ENCODE assay signal across 13 cellular contexts in genomic region chr6:49252901-49253300, GRCh38.
DNase-seq lines count a peak whose midpoint lies in the region; FAIRE-seq and TF ChIP-seq lines count a peak whose summit lies in the region.
"Had no signal": no experiment of that assay in that cellular context is flagged by ENCODE, and none has a peak within 500 bp of the region (broad histone marks: within the 10 kb centered on the region; RNA-seq: fewer than 3 reads in every experiment).

No MANE protein-coding gene starts in this region.

- H3K9ac ChIP-seq in keratinocyte (ENCODE audit: control insufficient read depth, extremely low read depth, insufficient read depth, low read length): no peak overlapping the region

- TF ChIP-seq CTCF in epithelial cell of esophagus (IDR thresholded peaks at IDR 0.05; ENCODE audit: insufficient read depth, low read depth, low read length, missing control alignments) (no peak), keratinocyte (optimal IDR thresholded peaks at IDR 0.05 in 1 of 3, IDR thresholded peaks at IDR 0.05 in 1 of 3, conservative IDR thresholded peaks at IDR 0.05 in 1 of 3; ENCODE audit: extremely low read depth in 1 of 3, insufficient read depth in 2 of 3, low read length in 3 of 3) (no peak)

- peak; percentile 32 for DNase-seq in DMS153 (lab: John Stamatoyannopoulos, UW)
- no peak for DNase-seq in DMS153 treated with DMSO at 0.1 percent for 48 hours (lab: John Stamatoyannopoulos, UW; ENCODE audit: unreplicated experiment)
- DNase-seq in NCI-H69 (lab: John Stamatoyannopoulos, UW): peak; percentile 31
- peak; percentile 72 for DNase-seq in epithelial cell of esophagus (ENCODE audit: low read depth)
- DNase-seq in keratinocyte (ENCODE audit: low read depth, low spot score): peak; percentile 5
- DNase-seq in H7: no peak
- no peak for DNase-seq in amniotic stem cell (lab: John Stamatoyannopoulos, UW)
- DNase-seq in NCI-H524 (lab: John Stamatoyannopoulos, UW): no peak
- DNase-seq: Caco-2; CD8-positive, alpha-beta memory T cell had no signal

- H4K20me1 ChIP-seq in keratinocyte (ENCODE audit: control insufficient read depth, extremely low read depth, insufficient read depth, low read length): no peaks in the 10 kb centered on the region

- H3K4me2 ChIP-seq in keratinocyte (ENCODE audit: control insufficient read depth, extremely low read depth, insufficient read depth, low read depth, low read length): peak overlapping the region; percentile 16

- H3K4me3 ChIP-seq in epithelial cell of esophagus (ENCODE audit: low read length) (no peak overlapping the region), keratinocyte (ENCODE audit: control insufficient read depth in 2 of 3, extremely low read depth in 1 of 3, insufficient read depth in 2 of 3, low read depth in 1 of 3, low read length in 3 of 3) (no peak overlapping the region), H7 (ENCODE audit: insufficient read depth, low read depth, low read length) (no peak overlapping the region)
- H3K4me3 ChIP-seq: GM12878 had no signal

- H3K27ac ChIP-seq in keratinocyte (ENCODE audit: control insufficient read depth, insufficient read depth, low read length): no peak overlapping the region
- H3K27ac ChIP-seq: 22Rv1 had no signal

- FAIRE-seq in keratinocyte (lab: Jason Lieb, UNC): peak; percentile 79
- FAIRE-seq: GM12878, GM18507 had no signal

- dilution Hi-C loops in keratinocyte (cut with MboI; ENCODE audit: extremely low pct_ligation_motif_present, low sequenced_read_pairs): no loop called here

- peaks cover 6% of the 10 kb centered on the region for H3K4me1 ChIP-seq in keratinocyte (ENCODE audit: control insufficient read depth, extremely low read depth, insufficient read depth, low read length)
- H3K4me1 ChIP-seq: Caco-2 had no signal

- H3K27me3 ChIP-seq in keratinocyte (ENCODE audit: control insufficient read depth, extremely low read depth, insufficient read depth, low read length) (no peaks in the 10 kb centered on the region), H7 (ENCODE audit: control insufficient read depth, insufficient read depth, low read length) (no peaks in the 10 kb centered on the region)

- H3K36me3 ChIP-seq in keratinocyte (ENCODE audit: control insufficient read depth in 2 of 2, extremely low read depth in 1 of 2, insufficient read depth in 2 of 2, low read length in 2 of 2) (no peaks in the 10 kb centered on the region), H7 (replicated peaks; ENCODE audit: control insufficient read depth, insufficient read depth, low read length) (no peaks in the 10 kb centered on the region)

- H3K9me3 ChIP-seq in keratinocyte (ENCODE audit: control insufficient read depth, low read depth, low read length): no peaks in the 10 kb centered on the region
- H3K9me3 ChIP-seq: Caco-2 had no signal

- H3K79me2 ChIP-seq in keratinocyte (ENCODE audit: control insufficient read depth, insufficient read depth, low read length): no peaks in the 10 kb centered on the region

- H3K9me1 ChIP-seq in keratinocyte (ENCODE audit: control insufficient read depth, extremely low read depth, insufficient read depth, low read length): no peaks in the 10 kb centered on the region

- H2AFZ ChIP-seq in keratinocyte (ENCODE audit: control insufficient read depth, low read length): peak overlapping the region; percentile 72

Comparison
In these comparisons a context has a peak if more than half of its experiments do, and no peak if none do; other contexts are left out.
1. DNase-seq: peak in DMS153 (single experiment), NCI-H69 (single experiment), epithelial cell of esophagus (single experiment) and keratinocyte (single experiment); none in DMS153 treated with DMSO at 0.1 percent for 48 hours (single experiment), H7 (single experiment), amniotic stem cell (single experiment) and NCI-H524 (0 of 2).